ENCODE assay signal across 27 cellular contexts in genomic region chr1:176849281-176849680, GRCh38.
"Had no signal": no experiment of that assay in that cellular context is flagged by ENCODE, and none has a peak within 500 bp of the region (broad histone marks: within the 10 kb centered on the region; RNA-seq: fewer than 3 reads in every experiment).

No MANE protein-coding gene starts in this region.

- H3K9me3 Mint-ChIP-seq: dendritic cell treated with granulocyte-macrophage colony-stimulating factor and Interleukin-4, amounts not matched to agents 40 ng/mL and 50 ng/mL, for 4 days had no signal

- H3K4me1 ChIP-seq: colonic mucosa, esophagus squamous epithelium, foreskin keratinocyte, gastrocnemius medialis, gastroesophageal sphincter had no signal

- H3K27me3 Mint-ChIP-seq: dendritic cell treated with granulocyte-macrophage colony-stimulating factor and Interleukin-4, amounts not matched to agents 40 ng/mL and 50 ng/mL, for 4 days had no signal

- H3K27ac ChIP-seq: colonic mucosa, coronary artery, dorsolateral prefrontal cortex, epithelial cell of prostate, esophagus muscularis mucosa, esophagus squamous epithelium, foreskin keratinocyte, gastrocnemius medialis, gastroesophageal sphincter, heart left ventricle, heart right ventricle had no signal

- DNase-seq: colonic mucosa; cortex of kidney; dermis blood vessel endothelial cell; dorsolateral prefrontal cortex; effector CD4-positive, alpha-beta T cell; effector CD8-positive, alpha-beta T cell; effector memory CD4-positive, alpha-beta T cell; effector memory CD8-positive, alpha-beta T cell; erythroblast; esophagus squamous epithelium; foreskin fibroblast; foreskin keratinocyte; foreskin melanocyte; gastrocnemius medialis; glutamatergic neuron; head of caudate nucleus; heart left ventricle; heart right ventricle had no signal

- H3K4me3 ChIP-seq: colonic mucosa, coronary artery, dorsolateral prefrontal cortex, esophagus muscularis mucosa, esophagus squamous epithelium, gastrocnemius medialis, gastroesophageal sphincter, heart left ventricle, heart right ventricle had no signal

- H3K9me3 ChIP-seq: colonic mucosa, esophagus muscularis mucosa, esophagus squamous epithelium, gastrocnemius medialis, gastroesophageal sphincter, heart left ventricle, heart right ventricle had no signal

- FAIRE-seq: colon, endometrium, endothelial cell of umbilical vein, frontal cortex had no signal

- H3K36me3 ChIP-seq: colonic mucosa, esophagus muscularis mucosa, esophagus squamous epithelium, gastrocnemius medialis, gastroesophageal sphincter, heart left ventricle, heart right ventricle had no signal

- H3K4me3 Mint-ChIP-seq: dendritic cell treated with granulocyte-macrophage colony-stimulating factor and Interleukin-4, amounts not matched to agents 40 ng/mL and 50 ng/mL, for 4 days; effector memory CD8-positive, alpha-beta T cell had no signal

- H3K27ac Mint-ChIP-seq: dendritic cell treated with granulocyte-macrophage colony-stimulating factor and Interleukin-4, amounts not matched to agents 40 ng/mL and 50 ng/mL, for 4 days; effector memory CD8-positive, alpha-beta T cell had no signal

- H3K27me3 ChIP-seq: colonic mucosa, dorsolateral prefrontal cortex, esophagus muscularis mucosa, esophagus squamous epithelium, foreskin keratinocyte, gastrocnemius medialis, gastroesophageal sphincter, heart left ventricle, heart right ventricle had no signal
